Comparison of ENCODE assay signal across 11 cellular contexts in genomic region chr1:61853545-61853944, GRCh38.
DNase-seq lines count a peak whose midpoint lies in the region; ATAC-seq and TF ChIP-seq lines count a peak whose summit lies in the region.
"Had no signal": no experiment of that assay in that cellular context is flagged by ENCODE, and none has a peak within 500 bp of the region (broad histone marks: within the 10 kb centered on the region; RNA-seq: fewer than 3 reads in every experiment).

No MANE protein-coding gene starts in this region.

- no peak overlapping the region for H3K4me2 ChIP-seq in PC-3 (ENCODE audit: low read length)

- no peak for TF ChIP-seq EP300 in tibial nerve (IDR thresholded peaks at IDR 0.05)

- DNase-seq in Right ventricle myocardium superior = no peak
- no peak for DNase-seq in Right ventricle myocardium inferior (ENCODE audit: missing footprints)
- DNase-seq in PC-3 = peak; percentile 29
- DNase-seq in fibroblast of pulmonary artery (ENCODE audit: low read depth) = peak; percentile 55
- DNase-seq in tibial nerve (ENCODE audit: low spot score in 2 of 2) = no peak
- no peak for DNase-seq in T1000 (lab: John Stamatoyannopoulos, UW)
- DNase-seq: head of caudate nucleus had no signal

- peaks cover 3% of the 10 kb centered on the region; the same call in 1 of the 2 replicates for H3K36me3 ChIP-seq in PC-3 (ENCODE audit: low read depth, low read length)
- peaks cover 0 to 16% (median 0%) of the 10 kb centered on the region in 3 donors for H3K36me3 ChIP-seq in tibial nerve

- ATAC-seq in Right ventricle myocardium superior (ENCODE audit: poor library complexity) (peak; percentile 47), Right ventricle myocardium inferior (no peak), PC-3 (peak; percentile 78), HG03095 (IDR thresholded peaks at IDR 0.05; ENCODE audit: unreplicated experiment) (no peak), GM18517 (IDR thresholded peaks at IDR 0.05; ENCODE audit: unreplicated experiment) (no peak)

- intact Hi-C loops in Right ventricle myocardium superior (cut with DNase I) = loop anchor here (10.0 kb wide), 2 partner anchors 879 to 1879 kb away; no protein-coding TSS in a partner anchor
- intact Hi-C loops in Right ventricle myocardium inferior (cut with DNase I) = loop anchor here (5.0 to 10.0 kb wide), 4 partner anchors 801 to 1876 kb away; no protein-coding TSS in a partner anchor
- intact Hi-C loops in PC-3 (cut with micrococcal nuclease) = loop anchor here (2.0 to 10.0 kb wide), 8 partner anchors 159 to 876 kb away; no protein-coding TSS in a partner anchor

- no peak overlapping the region for H3K4me3 ChIP-seq in PC-3 (ENCODE audit: low read length)
- H3K4me3 ChIP-seq in fibroblast of pulmonary artery (replicated peaks; ENCODE audit: low read depth, low read length) = no peak overlapping the region
- H3K4me3 ChIP-seq in tibial nerve = no peak overlapping the region

- 5 to 12% methylated on average over 3 of the region's 3 CpGs for WGBS in tibial nerve, 2 donors

- BruUV-seq in PC-3 (replicated peaks; lab: Mats Ljungman, UMichigan) = no TSS peak

- H3K9ac ChIP-seq in PC-3 (ENCODE audit: low read length) = no peak overlapping the region
- H3K9ac ChIP-seq: parathyroid adenoma had no signal

- TF ChIP-seq CTCF in PC-3 (conservative IDR thresholded peaks at IDR 0.05; ENCODE audit: low read depth, low read length) = peak; percentile 47; the same call in 1 of the 2 replicates
- peak; percentile 43 for TF ChIP-seq CTCF in fibroblast of pulmonary artery (IDR thresholded peaks at IDR 0.05; ENCODE audit: low read length, missing control alignments)
- TF ChIP-seq CTCF in tibial nerve (IDR thresholded peaks at IDR 0.05) = peak in 4 of 5 experiments; percentile 6 to 49 (median 25)

- no peaks in the 10 kb centered on the region for H3K27me3 ChIP-seq in PC-3 (ENCODE audit: low read length)
- no peaks in the 10 kb centered on the region for H3K27me3 ChIP-seq in tibial nerve

- H2AFZ ChIP-seq in PC-3 (ENCODE audit: low read length) = no peak overlapping the region
- H2AFZ ChIP-seq: parathyroid adenoma had no signal

- no peaks in the 10 kb centered on the region for H4K20me1 ChIP-seq in PC-3 (ENCODE audit: low read length)

- POLR2A ChIA-PET in PC-3 (lab: Charles Lee; ENCODE audit: unreplicated experiment) = no interaction called here

- no peaks in the 10 kb centered on the region for H3F3A ChIP-seq in PC-3 (ENCODE audit: low read length, unreplicated experiment)

- H3K27ac ChIP-seq in PC-3 (ENCODE audit: low read length) (no peak overlapping the region), tibial nerve (peak overlapping the region in 1 of 4 donors; percentile 67)
- H3K27ac ChIP-seq: HL-60, parathyroid adenoma had no signal

- CTCF ChIA-PET in PC-3 (lab: Charles Lee) = interaction anchor here (0.5 to 1.1 kb wide), 7 partner anchors 14 to 1572 kb away, joined by 3 to 4 read pairs (median 3); no protein-coding TSS in a partner anchor

- TF ChIP-seq POLR2A in tibial nerve (IDR thresholded peaks at IDR 0.05) = no peak

- no peaks in the 10 kb centered on the region for H3K79me2 ChIP-seq in PC-3 (ENCODE audit: low read length)
- H3K79me2 ChIP-seq: parathyroid adenoma had no signal

- H3K9me3 ChIP-seq in PC-3 (ENCODE audit: low read length) = no peaks in the 10 kb centered on the region
- no peaks in the 10 kb centered on the region for H3K9me3 ChIP-seq in tibial nerve

- H3K4me1 ChIP-seq in PC-3 (ENCODE audit: insufficient read depth, low read length) (no peaks in the 10 kb centered on the region), tibial nerve (peaks cover 0 to 19% (median 0%) of the 10 kb centered on the region in 4 donors)
- H3K4me1 ChIP-seq: parathyroid adenoma had no signal

- H3K9me2 ChIP-seq in PC-3 (replicated peaks; ENCODE audit: low read length) = no peaks in the 10 kb centered on the region

Comparison
In these comparisons a context has a peak if more than half of its experiments do, and no peak if none do; other contexts are left out.
1. ATAC-seq: peak in Right ventricle myocardium superior (single experiment) and PC-3 (single experiment); none in Right ventricle myocardium inferior (single experiment), HG03095 (single experiment) and GM18517 (single experiment).
2. DNase-seq: peak in PC-3 (single experiment) and fibroblast of pulmonary artery (single experiment); none in Right ventricle myocardium superior (single experiment), Right ventricle myocardium inferior (single experiment), tibial nerve (0 of 2) and T1000 (single experiment).
3. Peak in every context shown above with its lines, with median percentiles within 50 percentile points of each other: CTCF ChIP-seq.